8 cellular contexts compared by ENCODE assay signal in genomic region chr6:163413345-163414116, GRCh38. TPM values are rescaled to one million over a fixed set of nuclear protein-coding genes. Genes with fewer than 3 reads are reported as not detected.
A peak's percentile ranks its signal among the peaks of the same experiment; 100 is the strongest.
DNase-seq lines count a peak whose midpoint lies in the region; ATAC-seq and TF ChIP-seq lines count a peak whose summit lies in the region.

No MANE protein-coding gene starts in this region.

- H3K27me3 ChIP-seq in GM06990 (replicated peaks; ENCODE audit: control insufficient read depth, insufficient read depth, low read length), result no peaks in the 10 kb centered on the region
- no peaks in the 10 kb centered on the region for H3K27me3 ChIP-seq in GM23338 (ENCODE audit: insufficient read depth)
- no peaks in the 10 kb centered on the region for H3K27me3 ChIP-seq in right cardiac atrium (ENCODE audit: control insufficient read depth, insufficient read depth)

- H3K4me1 ChIP-seq in GM23338 (ENCODE audit: insufficient read depth) (peaks cover 22% of the 10 kb centered on the region), right cardiac atrium (ENCODE audit: control insufficient read depth, insufficient read depth, low read length) (no peaks in the 10 kb centered on the region), urinary bladder (ENCODE audit: insufficient read depth) (no peaks in the 10 kb centered on the region)

- no peak overlapping the region for H2AFZ ChIP-seq in GM23338

- peaks cover 23% of the 10 kb centered on the region for H3K4me1 Mint-ChIP-seq in GM23338
- H3K4me1 Mint-ChIP-seq in T-helper 2 cell treated with Interferon-gamma antibody and Interleukin-4, amounts not matched to agents 5 μg/mL and 100 μg/mL, for 36 hours (ENCODE audit: low read depth), result peaks cover 22% of the 10 kb centered on the region

- H3K27ac ChIP-seq in GM23338 (ENCODE audit: low read depth), result no peak overlapping the region
- peak overlapping the region; percentile 99 for H3K27ac ChIP-seq in right cardiac atrium (ENCODE audit: low read length)
- peak overlapping the region; percentile 99 for H3K27ac ChIP-seq in urinary bladder (ENCODE audit: low read depth)

- H3K4me2 ChIP-seq in GM23338, result peak overlapping the region; percentile 76

- peak; percentile 89 for DNase-seq in GM06990 (ENCODE audit: extremely low read depth, insufficient read length)
- DNase-seq in GM23338 (ENCODE audit: low spot score), result peak; percentile 70
- DNase-seq in LNCaP clone FGC (ENCODE audit: low read depth), result no peak
- peak; percentile 91 for DNase-seq in T-helper 2 cell treated with Interferon-gamma antibody and Interleukin-4, amounts not matched to agents 5 μg/mL and 100 μg/mL, for 36 hours (ENCODE audit: low spot score)
- DNase-seq in anterior cingulate cortex (lab: John Stamatoyannopoulos, UW), result peak; percentile 16 to 94 (median 87)
- peak; percentile 88 to 96 (median 96) for DNase-seq in right cardiac atrium
- DNase-seq in pulmonary artery endothelial cell (ENCODE audit: low read depth, low spot score), result peak; percentile 62

- H3K9me3 Mint-ChIP-seq in GM23338, result peaks cover 5% of the 10 kb centered on the region; the same call in 2 of the 3 replicates
- no peaks in the 10 kb centered on the region for H3K9me3 Mint-ChIP-seq in T-helper 2 cell treated with Interferon-gamma antibody and Interleukin-4, amounts not matched to agents 5 μg/mL and 100 μg/mL, for 36 hours

- peak overlapping the region; percentile 81 for H3K4me3 Mint-ChIP-seq in GM23338
- peak overlapping the region; percentile 84 for H3K4me3 Mint-ChIP-seq in T-helper 2 cell treated with Interferon-gamma antibody and Interleukin-4, amounts not matched to agents 5 μg/mL and 100 μg/mL, for 36 hours

- H3K36me3 ChIP-seq in GM06990 (ENCODE audit: control insufficient read depth, insufficient read depth, low read length), result no peaks in the 10 kb centered on the region
- no peaks in the 10 kb centered on the region for H3K36me3 ChIP-seq in GM23338 (ENCODE audit: insufficient read depth)
- H3K36me3 ChIP-seq in urinary bladder (ENCODE audit: insufficient read depth), result no peaks in the 10 kb centered on the region

- intact Hi-C loops in right cardiac atrium (cut with DNase I), result loop anchor here (5.0 to 10.0 kb wide), 4 partner anchors 76 to 691 kb away; no protein-coding TSS in a partner anchor

- TF ChIP-seq CTCF in GM06990 (IDR thresholded peaks at IDR 0.05; ENCODE audit: insufficient read depth, low read length, poor library complexity, severe bottlenecking), result no peak
- no peak for TF ChIP-seq CTCF in GM23338 (conservative IDR thresholded peaks at IDR 0.05; ENCODE audit: low read depth in 2 of 2)
- no peak for TF ChIP-seq CTCF in LNCaP clone FGC (IDR thresholded peaks at IDR 0.05; ENCODE audit: control insufficient read depth, extremely low read depth, insufficient read depth)

- ATAC-seq in GM23338 (peak; percentile 55), right cardiac atrium (peak; percentile 92 to 93)

- H3K9me3 ChIP-seq in right cardiac atrium (ENCODE audit: control insufficient read depth, low read length), result no peaks in the 10 kb centered on the region

- H3K79me2 ChIP-seq in GM23338 (replicated peaks; ENCODE audit: insufficient read depth), result peaks cover 38% of the 10 kb centered on the region

- no peaks in the 10 kb centered on the region for H4K20me1 ChIP-seq in GM23338 (replicated peaks; ENCODE audit: insufficient read depth)

- WGBS in right cardiac atrium, result under 1% methylated on average over 109 of the region's 109 CpGs
- under 1% methylated on average over 109 of the region's 109 CpGs for WGBS in urinary bladder

- H3K36me3 Mint-ChIP-seq in GM23338 (ENCODE audit: low read depth), result peaks cover 5% of the 10 kb centered on the region
- H3K36me3 Mint-ChIP-seq in T-helper 2 cell treated with Interferon-gamma antibody and Interleukin-4, amounts not matched to agents 5 μg/mL and 100 μg/mL, for 36 hours (ENCODE audit: low read depth), result peaks cover 4% of the 10 kb centered on the region

- H3K4me3 ChIP-seq in GM06990 (replicated peaks; ENCODE audit: low read depth, low read length), result peak overlapping the region; percentile 74
- H3K4me3 ChIP-seq in GM23338, result peak overlapping the region; percentile 70
- peak overlapping the region; percentile 55 for H3K4me3 ChIP-seq in LNCaP clone FGC (ENCODE audit: low read depth, low read length)
- H3K4me3 ChIP-seq in right cardiac atrium (ENCODE audit: low read length), result peak overlapping the region; percentile 100
- peak overlapping the region; percentile 93 for H3K4me3 ChIP-seq in urinary bladder (ENCODE audit: low read depth, low read length)

- no peak overlapping the region for H3K27ac Mint-ChIP-seq in GM23338
- peak overlapping the region; percentile 94 for H3K27ac Mint-ChIP-seq in T-helper 2 cell treated with Interferon-gamma antibody and Interleukin-4, amounts not matched to agents 5 μg/mL and 100 μg/mL, for 36 hours

- H3F3A ChIP-seq in GM23338 (replicated peaks; ENCODE audit: low read depth), result no peaks in the 10 kb centered on the region

- peaks cover 13% of the 10 kb centered on the region for H3K27me3 Mint-ChIP-seq in GM23338 (ENCODE audit: insufficient read depth, low read depth, poor library complexity)
- H3K27me3 Mint-ChIP-seq in T-helper 2 cell treated with Interferon-gamma antibody and Interleukin-4, amounts not matched to agents 5 μg/mL and 100 μg/mL, for 36 hours (ENCODE audit: low read depth), result peaks cover 14% of the 10 kb centered on the region

- H3K9me2 ChIP-seq in GM23338 (ENCODE audit: insufficient read depth), result no peaks in the 10 kb centered on the region

TF ChIP-seq in GM23338, 12 proteins besides CTCF, POLR2A, EP300 and RAD21:
- TF ChIP-seq POLR2AphosphoS5 (IDR thresholded peaks at IDR 0.05; ENCODE audit: low read depth) (peak; percentile 55), ZNF114 (CRISPR knock-in tag; IDR thresholded peaks at IDR 0.05) (no peak), CREB1 (CRISPR knock-in tag; IDR thresholded peaks at IDR 0.05; ENCODE audit: low read depth) (peak; percentile 71), REST (IDR thresholded peaks at IDR 0.05; ENCODE audit: unreplicated experiment) (no peak)

RNA-seq across cellular contexts. Expression of gene QKI, which starts 1.0 kb away (rescaled TPM):
- 150 and 159 TPM in 2 replicates for total RNA-seq in GM23338 (2014; rRNA removed; shearing (Covaris generic))
- 53.7 and 60.8 TPM in 2 replicates for polyA plus RNA-seq in GM23338 (2016; fragmentation: Nextera tagmentation; extraction: Ambion mirVana)
- total RNA-seq in right cardiac atrium, result 100 to 1,000 TPM; 373 to 415 (median 375) TPM
- 100 TPM for polyA plus RNA-seq in right cardiac atrium
- 195 and 265 TPM in 2 replicates for total RNA-seq in pulmonary artery endothelial cell
- total RNA-seq in urinary bladder, result 185 TPM
- polyA plus RNA-seq in urinary bladder, result 72.2 TPM
